ENCODE assay signal across 24 cellular contexts in the genomic region with DNA sequence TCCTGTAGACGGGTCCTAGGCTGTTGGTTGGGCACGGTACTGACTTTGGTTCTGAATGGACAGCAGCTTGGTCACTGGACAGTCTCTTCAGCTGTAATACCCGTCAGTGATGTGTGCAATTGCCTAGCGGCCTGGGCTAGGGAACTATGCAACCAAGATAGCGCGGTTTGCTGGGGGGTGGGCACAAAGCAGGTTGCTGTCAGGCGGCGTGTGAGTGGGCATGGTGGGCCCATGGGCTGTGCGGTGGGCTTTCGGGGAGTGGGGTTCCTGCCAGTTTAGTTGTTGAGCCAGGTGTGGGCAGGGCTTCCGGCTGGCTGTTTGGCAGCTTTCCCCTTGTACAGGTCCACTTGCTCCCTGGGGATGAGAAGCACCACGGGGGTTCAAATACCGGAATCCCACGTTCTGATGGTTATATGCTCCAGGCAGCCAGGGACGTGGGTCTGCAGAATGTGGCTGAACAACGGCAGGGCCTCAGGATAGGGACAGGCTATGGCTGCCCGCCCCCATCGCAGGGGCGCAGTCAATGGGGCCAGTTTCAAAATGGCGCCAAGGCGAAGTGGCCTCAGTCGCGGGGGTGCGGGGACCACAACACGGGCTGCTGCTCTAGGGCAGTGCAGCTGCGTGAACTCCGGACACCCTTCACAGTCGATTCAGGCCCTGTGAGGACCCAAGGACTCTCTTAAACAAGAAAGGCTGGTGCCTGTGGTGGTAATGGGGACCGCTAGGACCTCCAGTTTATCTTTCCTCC.
DNase-seq lines count a peak whose midpoint lies in the region; ATAC-seq, FAIRE-seq and TF ChIP-seq lines count a peak whose summit lies in the region.
"Had no signal": no experiment of that assay in that cellular context is flagged by ENCODE, and none has a peak within 500 bp of the region (broad histone marks: within the 10 kb centered on the region; RNA-seq: fewer than 3 reads in every experiment).

No MANE protein-coding gene starts in this region.

- H3F3A ChIP-seq in GM23338 (replicated peaks; ENCODE audit: low read depth): no peaks in the 10 kb centered on the region

- no peak for TF ChIP-seq POLR2A in testis (IDR thresholded peaks at IDR 0.05)

- intact Hi-C loops in kidney (cut with DNase I) (no loop called here), testis (cut with DNase I; ENCODE audit: low total_unique reads) (no loop called here)

- H3K27ac ChIP-seq in GM23338 (ENCODE audit: low read depth): no peak overlapping the region
- no peak overlapping the region for H3K27ac ChIP-seq in kidney (ENCODE audit: low read depth in 2 of 2, low read length in 2 of 2)
- no peak overlapping the region for H3K27ac ChIP-seq in testis
- H3K27ac ChIP-seq: 22Rv1; BLaER1 treated with 17β-estradiol and CSF1 and Interleukin-3, amounts not matched to agents 10 nM and 100 nM had no signal

- no peak overlapping the region for H3K9ac ChIP-seq in kidney (ENCODE audit: low read length in 2 of 2)
- H3K9ac ChIP-seq: BLaER1 treated with 17β-estradiol and CSF1 and Interleukin-3, amounts not matched to agents 10 nM and 100 nM had no signal

- no peaks in the 10 kb centered on the region for H3K9me3 Mint-ChIP-seq in GM23338

- H4K20me1 ChIP-seq in GM23338 (replicated peaks; ENCODE audit: insufficient read depth): no peaks in the 10 kb centered on the region
- H4K20me1 ChIP-seq: BLaER1 treated with 17β-estradiol and CSF1 and Interleukin-3, amounts not matched to agents 10 nM and 100 nM had no signal

- H3K9me3 ChIP-seq in kidney (ENCODE audit: control insufficient read depth in 1 of 2, low read length in 2 of 2): no peaks in the 10 kb centered on the region
- no peaks in the 10 kb centered on the region for H3K9me3 ChIP-seq in testis

- H3K4me2 ChIP-seq in GM23338: no peak overlapping the region
- H3K4me2 ChIP-seq: BLaER1 treated with 17β-estradiol and CSF1 and Interleukin-3, amounts not matched to agents 10 nM and 100 nM had no signal

- no peak for TF ChIP-seq CTCF in GM23338 (conservative IDR thresholded peaks at IDR 0.05; ENCODE audit: low read depth in 2 of 2)
- no peak for TF ChIP-seq CTCF in kidney (IDR thresholded peaks at IDR 0.05; ENCODE audit: borderline replicate concordance, extremely low read depth, insufficient read depth)
- no peak for TF ChIP-seq CTCF in testis (IDR thresholded peaks at IDR 0.05)

- WGBS in testis, 2 donors: 64 to 85% methylated on average over 17 to 29 of the region's 29 CpGs

- 0 out of 2 replicates have a peak, but pooled peaks cover 4% of the 10 kb centered on the region for H3K9me2 ChIP-seq in GM23338 (ENCODE audit: insufficient read depth)

- no peak overlapping the region for H3K27ac Mint-ChIP-seq in GM23338
- H3K27ac Mint-ChIP-seq: B cell; CD4-positive, alpha-beta memory T cell had no signal

- H3K4me1 ChIP-seq in GM23338 (ENCODE audit: insufficient read depth) (no peaks in the 10 kb centered on the region), kidney (ENCODE audit: control insufficient read depth in 1 of 2, insufficient read depth in 1 of 2, low read depth in 1 of 2, low read length in 2 of 2) (no peaks in the 10 kb centered on the region), testis (no peaks in the 10 kb centered on the region)
- H3K4me1 ChIP-seq: BLaER1 treated with 17β-estradiol and CSF1 and Interleukin-3, amounts not matched to agents 10 nM and 100 nM had no signal

- no peaks in the 10 kb centered on the region for H3K36me3 ChIP-seq in GM23338 (ENCODE audit: insufficient read depth)
- no peaks in the 10 kb centered on the region for H3K36me3 ChIP-seq in kidney (ENCODE audit: control insufficient read depth in 1 of 2, insufficient read depth in 2 of 2, low read length in 2 of 2)
- no peaks in the 10 kb centered on the region for H3K36me3 ChIP-seq in testis (ENCODE audit: low read depth, missing control alignments)
- H3K36me3 ChIP-seq: BLaER1 treated with 17β-estradiol and CSF1 and Interleukin-3, amounts not matched to agents 10 nM and 100 nM had no signal

- DNase-seq in activated CD4-positive, alpha-beta T cell treated with anti-CD3 and anti-CD28 coated beads for 48 hours: peak; percentile 2
- DNase-seq in activated CD4-positive, alpha-beta T cell treated with anti-CD3 and anti-CD28 coated beads for 4 hours: no peak
- no peak for DNase-seq in GM23338 (ENCODE audit: low spot score)
- DNase-seq in kidney: peak; percentile 27
- DNase-seq in testis: peak; percentile 22
- no peak for DNase-seq in H4 (ENCODE audit: low spot score)
- no peak for DNase-seq in NCI-H446 (lab: John Stamatoyannopoulos, UW)
- DNase-seq: Calu3, COR-L47, DMS53, DMS79 treated with DMSO at 0.1 percent for 48 hours, GF-D8, GOT3, H7, HCEC 1CT had no signal

- peaks cover 2% of the 10 kb centered on the region for H3K27me3 Mint-ChIP-seq in GM23338 (ENCODE audit: insufficient read depth, low read depth, poor library complexity)
- H3K27me3 Mint-ChIP-seq: B cell; CD4-positive, alpha-beta memory T cell had no signal

- no peaks in the 10 kb centered on the region for H3K27me3 ChIP-seq in GM23338 (ENCODE audit: insufficient read depth)
- H3K27me3 ChIP-seq in testis: no peaks in the 10 kb centered on the region
- H3K27me3 ChIP-seq: BLaER1 treated with 17β-estradiol and CSF1 and Interleukin-3, amounts not matched to agents 10 nM and 100 nM had no signal

- H3K4me3 ChIP-seq in GM23338 (no peak overlapping the region), kidney (ENCODE audit: low read length in 2 of 2) (no peak overlapping the region), testis (peak overlapping the region; percentile 43 to 45)
- H3K4me3 ChIP-seq: BLaER1 treated with 17β-estradiol and CSF1 and Interleukin-3, amounts not matched to agents 10 nM and 100 nM had no signal

- ATAC-seq in GM23338: no peak
- ATAC-seq in HG03432 (IDR thresholded peaks at IDR 0.05; ENCODE audit: unreplicated experiment): no peak

- no peak for FAIRE-seq in kidney (lab: Jason Lieb, UNC)
- FAIRE-seq: A204.1, GM12891, GM18507 had no signal

- 0 out of 2 replicates have a peak overlapping the region, but pooled peaks have one; percentile 50 for H2AFZ ChIP-seq in GM23338

- no peak overlapping the region for H3K4me3 Mint-ChIP-seq in GM23338
- H3K4me3 Mint-ChIP-seq: B cell; CD14-positive monocyte; CD4-positive, alpha-beta memory T cell had no signal

- H3K79me2 ChIP-seq in GM23338 (replicated peaks; ENCODE audit: insufficient read depth): no peaks in the 10 kb centered on the region

- no peaks in the 10 kb centered on the region for H3K36me3 Mint-ChIP-seq in GM23338 (ENCODE audit: low read depth)
- H3K36me3 Mint-ChIP-seq: CD14-positive monocyte; CD4-positive, alpha-beta memory T cell had no signal

- no peaks in the 10 kb centered on the region for H3K4me1 Mint-ChIP-seq in GM23338
- H3K4me1 Mint-ChIP-seq: B cell; CD14-positive monocyte; CD4-positive, alpha-beta memory T cell had no signal

TF ChIP-seq in GM23338, 12 proteins besides CTCF, POLR2A, EP300 and RAD21 (continues in another document):
- no peak for TF ChIP-seq EZH2phosphoT487 (IDR thresholded peaks at IDR 0.05; ENCODE audit: unreplicated experiment)
- TF ChIP-seq POLR2AphosphoS5 (IDR thresholded peaks at IDR 0.05; ENCODE audit: low read depth): no peak

Comparison
In these comparisons a context has a peak if more than half of its experiments do, and no peak if none do; other contexts are left out.
1. DNase-seq: peak in activated CD4-positive, alpha-beta T cell treated with anti-CD3 and anti-CD28 coated beads for 48 hours (single experiment), kidney (single experiment) and testis (single experiment); none in activated CD4-positive, alpha-beta T cell treated with anti-CD3 and anti-CD28 coated beads for 4 hours (0 of 2), GM23338 (single experiment), H4 (single experiment) and NCI-H446 (0 of 2).
2. H3K4me3 ChIP-seq: peak in testis (2 of 2); none in GM23338 (single experiment) and kidney (0 of 2).